8 cellular contexts compared by ENCODE assay signal in the genomic region with DNA sequence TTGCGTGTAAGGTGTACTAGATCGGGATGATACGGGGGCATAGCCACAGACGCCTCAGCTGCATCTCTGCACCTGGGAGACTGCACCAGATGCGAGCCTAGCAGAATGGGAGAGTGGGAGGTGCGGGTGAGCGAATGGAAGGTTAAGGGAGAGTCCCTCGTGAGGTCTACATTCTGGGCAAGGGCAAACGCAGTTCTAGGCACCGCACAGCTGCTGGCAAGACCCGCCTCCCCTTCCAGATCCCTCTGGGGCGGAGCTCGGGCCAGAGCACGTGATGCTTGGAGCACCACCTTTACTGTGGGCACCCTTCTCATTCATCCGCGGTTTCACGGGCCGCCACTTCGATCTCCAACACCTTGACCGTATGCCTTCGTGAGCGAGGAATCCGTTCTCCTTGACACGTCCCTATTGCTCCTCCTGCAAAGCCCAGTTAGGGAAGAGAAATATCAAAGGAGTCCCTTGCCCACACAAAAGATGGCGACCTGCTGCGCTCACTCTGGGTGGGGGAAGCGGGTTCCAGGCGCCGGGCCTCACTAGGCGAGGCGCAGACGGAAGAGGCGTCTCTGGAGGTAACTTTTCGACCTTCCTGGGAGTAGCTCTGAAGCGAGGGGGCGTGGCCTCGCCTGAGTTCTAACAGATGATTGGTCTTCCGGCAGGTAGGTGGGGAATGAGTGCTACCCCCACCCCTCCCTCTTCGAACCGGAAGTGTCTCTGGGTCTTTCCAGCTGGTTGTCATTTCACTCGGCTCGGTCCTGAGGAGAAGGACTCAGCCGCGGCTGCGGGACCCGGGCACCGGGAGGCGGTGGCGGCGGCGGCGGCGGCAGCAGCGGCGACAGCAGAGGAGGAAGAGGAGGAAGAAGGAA. TPM values are rescaled to one million over a fixed set of nuclear protein-coding genes. Genes with fewer than 3 reads are reported as not detected.
DNase-seq lines count a peak whose midpoint lies in the region; TF ChIP-seq lines count a peak whose summit lies in the region.

Gene CPEB4 (plus strand): TSS at position 740 of the 863 bp plus-strand sequence. CDS start 1,385 bp downstream, outside the sequence.

- no peak within 1 kb of the TSS for H4K91ac ChIP-seq in H9 (ENCODE audit: insufficient read length, low read depth, low read length)

- H3K4me3 ChIP-seq in MG63 (peak within 1 kb of the TSS; percentile 93), fibroblast of the aortic adventitia (ENCODE audit: low read depth, low read length) (peak within 1 kb of the TSS; percentile 77)

- H3K79me1 ChIP-seq in H9 (ENCODE audit: insufficient read depth, low read depth, low read length, poor library complexity, severe bottlenecking): no peaks in the 10 kb centered on the region

- H3K23ac ChIP-seq in H9 (ENCODE audit: insufficient read length, low read depth, low read length): no peak within 1 kb of the TSS

- H3K27me3 ChIP-seq in H9 (ENCODE audit: insufficient read depth, low read length) (no peaks in the 10 kb centered on the region), MG63 (no peaks in the 10 kb centered on the region)

- peak within 1 kb of the TSS; percentile 96 to 97 for H3K4me3 Mint-ChIP-seq in H9
- peak within 1 kb of the TSS; percentile 94 to 97 (median 95) for H3K4me3 Mint-ChIP-seq in nephron
- peak within 1 kb of the TSS; percentile 91 for H3K4me3 Mint-ChIP-seq in stimulated activated naive CD8-positive, alpha-beta T cell treated with anti-CD3 and anti-CD28 coated beads, Interleukin-15, Interleukin-2, amounts not matched to agents 100 ng/mL and 50 ng/mL, for 24 hours

- peak within 1 kb of the TSS; percentile 98 for H3K14ac ChIP-seq in H9 (ENCODE audit: insufficient read depth, low read length)

- no CpG with 5 or more reads among the region's 55 CpGs for WGBS in H9 (ENCODE audit: extremely low coverage, insufficient read length, low lambda C conversion rate)

- no peak within 1 kb of the TSS for H2BK20ac ChIP-seq in H9 (ENCODE audit: low read depth, low read length, poor library complexity, severe bottlenecking)

- no peak within 1 kb of the TSS for H2BK12ac ChIP-seq in H9 (ENCODE audit: insufficient read length, low read depth, low read length)

- H4K5ac ChIP-seq in H9 (ENCODE audit: insufficient read length, low read depth, low read length): peak within 1 kb of the TSS; percentile 96

- no peaks in the 10 kb centered on the region; the same call in 1 of the 2 replicates for H3K4me1 ChIP-seq in H9 (ENCODE audit: insufficient read depth, low read length)

- peak within 1 kb of the TSS; percentile 54 for H3K4me2 ChIP-seq in H9 (ENCODE audit: insufficient read depth, insufficient read length, low read length)

- H3K36me3 ChIP-seq in MG63: no peaks in the 10 kb centered on the region

- H3K4me1 Mint-ChIP-seq in H9 (peaks cover 37 to 38% of the 10 kb centered on the region in 2 experiments), nephron (peaks cover 30% of the 10 kb centered on the region)
- H3K4me1 Mint-ChIP-seq in stimulated activated naive CD8-positive, alpha-beta T cell treated with anti-CD3 and anti-CD28 coated beads, Interleukin-15, Interleukin-2, amounts not matched to agents 100 ng/mL and 50 ng/mL, for 24 hours (ENCODE audit: low read depth): peaks cover 83% of the 10 kb centered on the region

- H4K8ac ChIP-seq in H9 (replicated peaks; ENCODE audit: insufficient read length, low read depth, low read length): peak within 1 kb of the TSS; percentile 82

- H3K23me2 ChIP-seq in H9 (ENCODE audit: insufficient read length, low read depth, low read length, poor library complexity, severe bottlenecking): peaks cover 7% of the 10 kb centered on the region

- no peak within 1 kb of the TSS for H3K4ac ChIP-seq in H9 (ENCODE audit: low read depth, low read length)

- H3K9me3 ChIP-seq in H9 (ENCODE audit: control insufficient read depth, low read depth, low read length) (no peaks in the 10 kb centered on the region), MG63 (peaks cover 4% of the 10 kb centered on the region; the same call in 1 of the 2 replicates)

- no peak within 1 kb of the TSS for H3K56ac ChIP-seq in H9 (ENCODE audit: insufficient read length, low read depth, low read length)

- H2AFZ ChIP-seq in H9 (ENCODE audit: low read length): peak within 1 kb of the TSS; percentile 35

- DNase-seq in ELR (ENCODE audit: low read depth) (peak; percentile 100), H9 (peak; percentile 99), MG63 (peak; percentile 99), SHP77 treated with DMSO at 0.1 percent for 48 hours (lab: John Stamatoyannopoulos, UW) (peak; percentile 94), fibroblast of the aortic adventitia (ENCODE audit: low read depth) (peak; percentile 99)
- DNase-seq in activated effector memory CD4-positive, alpha-beta T cell treated with anti-CD3 and anti-CD28 coated beads, Interleukin-2, amount 50 U/mL, for 16 hours: peak; percentile 98

- H2BK15ac ChIP-seq in H9 (ENCODE audit: low read depth, low read length): no peak within 1 kb of the TSS

- H3K9me3 Mint-ChIP-seq in H9 (no peaks in the 10 kb centered on the region), nephron (no peaks in the 10 kb centered on the region)
- peaks cover 3% of the 10 kb centered on the region for H3K9me3 Mint-ChIP-seq in stimulated activated naive CD8-positive, alpha-beta T cell treated with anti-CD3 and anti-CD28 coated beads, Interleukin-15, Interleukin-2, amounts not matched to agents 100 ng/mL and 50 ng/mL, for 24 hours

- TF ChIP-seq CTCF in H9 (conservative IDR thresholded peaks at IDR 0.05): no peak
- TF ChIP-seq CTCF in fibroblast of the aortic adventitia (IDR thresholded peaks at IDR 0.05; ENCODE audit: insufficient read depth, low read length): no peak
- TF ChIP-seq CTCF in nephron (IDR thresholded peaks at IDR 0.05; ENCODE audit: unreplicated experiment in 3 of 3): no peak

- peak within 1 kb of the TSS; percentile 99 for H3K18ac ChIP-seq in H9 (ENCODE audit: insufficient read length, low read depth, low read length)

- H3K27ac ChIP-seq in H9 (ENCODE audit: insufficient read length, low read depth, low read length): peak within 1 kb of the TSS; percentile 46

- no peak within 1 kb of the TSS for H2AK5ac ChIP-seq in H9 (ENCODE audit: insufficient read length, low read length)

- H3K79me2 ChIP-seq in H9 (ENCODE audit: insufficient read depth, low read length): no peaks in the 10 kb centered on the region; the same call in 1 of the 2 replicates

- H4K20me1 ChIP-seq in H9 (ENCODE audit: control insufficient read depth, insufficient read depth, insufficient read length): no peaks in the 10 kb centered on the region

- H3K9ac ChIP-seq in H9 (ENCODE audit: extremely low read depth, insufficient read length, low read length): peak within 1 kb of the TSS; percentile 87

- no peak within 1 kb of the TSS for H3T11ph ChIP-seq in H9 (ENCODE audit: low read length)

- H3K27me3 Mint-ChIP-seq in H9 (ENCODE audit: low read depth) (no peaks in the 10 kb centered on the region; the same call in 1 of the 2 replicates), nephron (ENCODE audit: low read depth) (peaks cover 17% of the 10 kb centered on the region)
- H3K27me3 Mint-ChIP-seq in stimulated activated naive CD8-positive, alpha-beta T cell treated with anti-CD3 and anti-CD28 coated beads, Interleukin-15, Interleukin-2, amounts not matched to agents 100 ng/mL and 50 ng/mL, for 24 hours: no peaks in the 10 kb centered on the region

- no peak within 1 kb of the TSS for H2BK120ac ChIP-seq in H9 (ENCODE audit: low read depth, low read length, poor library complexity, severe bottlenecking)

- peak within 1 kb of the TSS; percentile 92 for H2BK5ac ChIP-seq in H9 (ENCODE audit: insufficient read length, low read length)

- H3K27ac Mint-ChIP-seq in H9: peak within 1 kb of the TSS; percentile 98 to 100 (median 100)
- peak within 1 kb of the TSS; percentile 97 to 99 (median 98) for H3K27ac Mint-ChIP-seq in nephron
- H3K27ac Mint-ChIP-seq in stimulated activated naive CD8-positive, alpha-beta T cell treated with anti-CD3 and anti-CD28 coated beads, Interleukin-15, Interleukin-2, amounts not matched to agents 100 ng/mL and 50 ng/mL, for 24 hours: peak within 1 kb of the TSS; percentile 98

- H3K36me3 Mint-ChIP-seq in H9 (ENCODE audit: insufficient read depth in 1 of 3, low read depth in 3 of 3) (no peaks in the 10 kb centered on the region), nephron (ENCODE audit: low read depth) (peaks cover 3% of the 10 kb centered on the region)
- H3K36me3 Mint-ChIP-seq in stimulated activated naive CD8-positive, alpha-beta T cell treated with anti-CD3 and anti-CD28 coated beads, Interleukin-15, Interleukin-2, amounts not matched to agents 100 ng/mL and 50 ng/mL, for 24 hours (ENCODE audit: low read depth): peaks cover 19% of the 10 kb centered on the region

RNA-seq across cellular contexts. Expression of gene CPEB4, which starts in this region (rescaled TPM):
- 8.6 and 8.7 TPM in 2 replicates for total RNA-seq in H9 (2021)
- total RNA-seq in MG63 (2014; rRNA removed; shearing (Covaris generic); ENCODE audit: low replicate concordance): 2.4 and 3.6 TPM in 2 replicates
- total RNA-seq in fibroblast of the aortic adventitia (ENCODE audit: low replicate concordance): 14.0 and 24.4 TPM in 2 replicates

Comparison
In these comparisons a context has a peak if more than half of its experiments do, and no peak if none do; other contexts are left out.
1. Peak in every context shown above with its lines: DNase-seq, H3K4me3 ChIP-seq and H3K27ac ChIP-seq.